ENCODE assay signal across 28 cellular contexts in the genomic region with DNA sequence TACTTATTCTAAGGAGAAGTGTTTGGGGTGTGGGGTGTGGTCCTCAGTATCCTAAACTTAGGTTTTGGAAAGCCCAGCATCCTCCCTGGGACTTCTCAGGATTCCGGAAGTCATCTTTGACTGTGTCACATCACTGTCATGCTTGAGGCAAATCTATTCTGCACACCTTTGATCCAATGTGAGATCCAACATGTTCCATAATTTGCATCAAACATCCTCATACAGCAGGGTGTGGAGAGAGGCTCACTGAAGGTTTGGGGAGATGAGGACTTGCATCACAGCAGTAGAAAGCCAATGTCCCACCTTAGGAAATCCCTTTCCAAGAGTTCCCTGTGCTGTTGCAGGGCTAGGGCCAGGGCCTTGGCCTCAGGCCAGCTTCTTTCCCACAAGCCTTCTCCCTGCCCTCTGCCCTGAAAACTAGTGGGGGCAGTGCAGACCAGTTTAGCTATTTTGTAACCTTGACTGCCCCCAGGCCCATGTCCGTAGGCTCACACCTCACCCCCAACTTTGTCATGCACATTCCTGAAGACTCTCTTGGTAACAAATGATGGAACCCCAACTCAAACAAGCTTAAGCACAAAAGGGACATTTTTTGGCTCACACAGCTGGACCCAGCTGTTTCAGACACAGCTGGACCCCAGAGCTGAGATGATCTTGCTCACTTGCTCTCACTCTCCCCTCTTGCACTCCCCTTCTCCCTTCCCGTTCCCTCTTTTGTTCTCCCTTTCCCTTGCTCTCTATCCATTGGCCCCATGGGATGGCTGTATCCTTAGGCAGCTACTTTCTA. TPM values are rescaled to one million over a fixed set of nuclear protein-coding genes. Genes with fewer than 3 reads are reported as not detected.
DNase-seq lines count a peak whose midpoint lies in the region; ATAC-seq and TF ChIP-seq lines count a peak whose summit lies in the region.
"Had no signal": no experiment of that assay in that cellular context is flagged by ENCODE, and none has a peak within 500 bp of the region (broad histone marks: within the 10 kb centered on the region; RNA-seq: fewer than 3 reads in every experiment).

No MANE protein-coding gene starts in this region.

- H3K4me3 ChIP-seq in Caco-2 (ENCODE audit: low read depth, low read length) (no peak overlapping the region), skeletal muscle tissue (ENCODE audit: low read length in 3 of 3) (no peak overlapping the region)
- H3K4me3 ChIP-seq: ascending aorta, dorsolateral prefrontal cortex, MG63, PC-9 had no signal

- no peaks in the 10 kb centered on the region for H3K36me3 ChIP-seq in Caco-2 (ENCODE audit: control insufficient read depth, insufficient read depth, low read length)
- H3K36me3 ChIP-seq in skeletal muscle tissue (ENCODE audit: control insufficient read depth in 3 of 3, insufficient read depth in 3 of 3, low read length in 3 of 3): no peaks in the 10 kb centered on the region
- H3K36me3 ChIP-seq: ascending aorta, MG63 had no signal

- no peak overlapping the region for H3K27ac Mint-ChIP-seq in Caco-2 (ENCODE audit: unreplicated experiment)
- no peak overlapping the region for H3K27ac Mint-ChIP-seq in activated naive CD4-positive, alpha-beta T cell treated with anti-CD3 and anti-CD28 coated beads for 36 hours
- H3K27ac Mint-ChIP-seq: activated CD4-positive, alpha-beta memory T cell treated with anti-CD3 and anti-CD28 coated beads, Interleukin-2, amount 10 ng/mL, durations not matched to agents 7 days and 5 days; activated naive CD8-positive, alpha-beta T cell treated with anti-CD3 and anti-CD28 coated beads for 36 hours; CD4-positive, alpha-beta T cell; HFFc6; nephron progenitor cell; stimulated activated memory B cell treated with anti-CD40 and anti-IgM and Interleukin-4, amounts not matched to agents 10 μg/mL and 1 μg/mL and 100 μg/mL, for 72 hours; T-cell had no signal

- H3K9ac ChIP-seq in skeletal muscle tissue (ENCODE audit: low read depth in 1 of 3, low read length in 3 of 3): no peak overlapping the region

- H3K27me3 Mint-ChIP-seq in Caco-2 (ENCODE audit: insufficient read depth, unreplicated experiment): no peaks in the 10 kb centered on the region
- no peaks in the 10 kb centered on the region for H3K27me3 Mint-ChIP-seq in activated naive CD4-positive, alpha-beta T cell treated with anti-CD3 and anti-CD28 coated beads for 36 hours (ENCODE audit: low read depth)
- H3K27me3 Mint-ChIP-seq: activated CD4-positive, alpha-beta memory T cell treated with anti-CD3 and anti-CD28 coated beads, Interleukin-2, amount 10 ng/mL, durations not matched to agents 7 days and 5 days; activated naive CD8-positive, alpha-beta T cell treated with anti-CD3 and anti-CD28 coated beads for 36 hours; CD4-positive, alpha-beta T cell; stimulated activated memory B cell treated with anti-CD40 and anti-IgM and Interleukin-4, amounts not matched to agents 10 μg/mL and 1 μg/mL and 100 μg/mL, for 72 hours; T-cell had no signal

- H3K27ac ChIP-seq in skeletal muscle tissue (ENCODE audit: low read depth, low read length): peak overlapping the region; percentile 41
- H3K27ac ChIP-seq: ascending aorta, dorsolateral prefrontal cortex, epithelial cell of prostate, PC-9 had no signal

- H3K4me3 Mint-ChIP-seq in Caco-2 (ENCODE audit: unreplicated experiment): peak overlapping the region; percentile 6
- no peak overlapping the region for H3K4me3 Mint-ChIP-seq in activated naive CD4-positive, alpha-beta T cell treated with anti-CD3 and anti-CD28 coated beads for 36 hours
- H3K4me3 Mint-ChIP-seq: activated CD4-positive, alpha-beta memory T cell treated with anti-CD3 and anti-CD28 coated beads, Interleukin-2, amount 10 ng/mL, durations not matched to agents 7 days and 5 days; activated naive CD8-positive, alpha-beta T cell treated with anti-CD3 and anti-CD28 coated beads for 36 hours; CD4-positive, alpha-beta T cell; central memory CD8-positive, alpha-beta T cell; HFFc6; nephron progenitor cell; stimulated activated memory B cell treated with anti-CD40 and anti-IgM and Interleukin-4, amounts not matched to agents 10 μg/mL and 1 μg/mL and 100 μg/mL, for 72 hours; T-cell had no signal

- DNase-seq in Caco-2: no peak
- peak; percentile 1 for DNase-seq in HuH-7 (ENCODE audit: low spot score)
- DNase-seq in iPS-NIHi7 (ENCODE audit: extremely low spot score): peak; percentile 8
- DNase-seq in NCI-H82 (lab: John Stamatoyannopoulos, UW): no peak
- DNase-seq in activated naive CD4-positive, alpha-beta T cell treated with anti-CD3 and anti-CD28 coated beads for 36 hours: no peak
- DNase-seq: activated CD4-positive, alpha-beta memory T cell treated with anti-CD3 and anti-CD28 coated beads, Interleukin-2, amount 10 ng/mL, durations not matched to agents 7 days and 5 days; activated naive CD8-positive, alpha-beta T cell treated with anti-CD3 and anti-CD28 coated beads for 36 hours; CD4-positive, alpha-beta T cell; EL; HFFc6; left colon; MG63; midbrain; NCI-H446 treated with DMSO at 0.1 percent for 48 hours; nephron progenitor cell; NK-92 treated with Interleukin-12 subunit alpha and Interleukin-12 subunit beta, amount 100 ng/mL, for 24 hours; PC-9; SHP77 treated with DMSO at 0.1 percent for 48 hours; small intestine; T-cell had no signal

- CTCF ChIA-PET in Caco-2 (lab: Charles Lee): no interaction called here
- CTCF ChIA-PET in activated naive CD4-positive, alpha-beta T cell treated with anti-CD3 and anti-CD28 coated beads for 36 hours (lab: Charles Lee): no interaction called here

- H3K4me1 Mint-ChIP-seq in Caco-2 (ENCODE audit: low read depth, unreplicated experiment): no peaks in the 10 kb centered on the region
- H3K4me1 Mint-ChIP-seq in activated naive CD4-positive, alpha-beta T cell treated with anti-CD3 and anti-CD28 coated beads for 36 hours (ENCODE audit: low read depth): no peaks in the 10 kb centered on the region
- H3K4me1 Mint-ChIP-seq: activated CD4-positive, alpha-beta memory T cell treated with anti-CD3 and anti-CD28 coated beads, Interleukin-2, amount 10 ng/mL, durations not matched to agents 7 days and 5 days; central memory CD8-positive, alpha-beta T cell had no signal

- peaks cover 74% of the 10 kb centered on the region for H3K36me3 Mint-ChIP-seq in Caco-2 (ENCODE audit: insufficient read depth, unreplicated experiment)
- H3K36me3 Mint-ChIP-seq in activated naive CD4-positive, alpha-beta T cell treated with anti-CD3 and anti-CD28 coated beads for 36 hours (ENCODE audit: low read depth): peaks cover 21% of the 10 kb centered on the region

- ATAC-seq in GM21423 (IDR thresholded peaks at IDR 0.05; ENCODE audit: unreplicated experiment): no peak
- ATAC-seq: activated CD4-positive, CD25-positive, alpha-beta regulatory T cell treated with anti-CD3 and anti-CD28 coated beads, Interleukin-2, amount 50 U/mL, for 24 hours; left colon; stimulated activated memory B cell treated with anti-CD40 and anti-IgM and Interleukin-4, amounts not matched to agents 10 μg/mL and 1 μg/mL and 100 μg/mL, for 72 hours; T-cell had no signal

- intact Hi-C loops in Caco-2 (cut with micrococcal nuclease; ENCODE audit: unreplicated experiment): no loop called here
- intact Hi-C loops in activated naive CD4-positive, alpha-beta T cell treated with anti-CD3 and anti-CD28 coated beads for 36 hours (cut with micrococcal nuclease): no loop called here

- no peak for TF ChIP-seq CTCF in Caco-2 (IDR thresholded peaks at IDR 0.05; ENCODE audit: insufficient read depth in 1 of 2, low read depth in 1 of 2, low read length in 1 of 2, severe bottlenecking in 1 of 2, unreplicated experiment in 1 of 2)

- peaks cover 81% of the 10 kb centered on the region for H3K9me3 Mint-ChIP-seq in Caco-2 (ENCODE audit: unreplicated experiment)
- H3K9me3 Mint-ChIP-seq in activated naive CD4-positive, alpha-beta T cell treated with anti-CD3 and anti-CD28 coated beads for 36 hours: peaks cover 20% of the 10 kb centered on the region
- H3K9me3 Mint-ChIP-seq: CD4-positive, alpha-beta T cell had no signal

- POLR2A ChIA-PET in Caco-2 (lab: Charles Lee): interaction anchor here (0.6 kb wide), 1 partner anchor 102 kb away, joined by 3 read pairs; no protein-coding TSS in a partner anchor

- H3K4me1 ChIP-seq in Caco-2 (no peaks in the 10 kb centered on the region), skeletal muscle tissue (ENCODE audit: control insufficient read depth in 3 of 3, insufficient read depth in 3 of 3, low read length in 3 of 3) (peaks cover 19 to 25% (median 21%) of the 10 kb centered on the region in 3 donors)
- H3K4me1 ChIP-seq: ascending aorta had no signal

- no TSS peak for BruUV-seq in Caco-2 (replicated peaks; lab: Mats Ljungman, UMichigan)

- peaks cover 87% of the 10 kb centered on the region for H3K9me3 ChIP-seq in Caco-2
- peaks cover 12 to 16% (median 13%) of the 10 kb centered on the region in 3 donors for H3K9me3 ChIP-seq in skeletal muscle tissue (ENCODE audit: control insufficient read depth in 3 of 3, low read length in 3 of 3)

- H3K27me3 ChIP-seq in Caco-2 (replicated peaks; ENCODE audit: control insufficient read depth, insufficient read depth, low read length) (no peaks in the 10 kb centered on the region), skeletal muscle tissue (ENCODE audit: control insufficient read depth in 3 of 3, insufficient read depth in 3 of 3, low read length in 3 of 3) (no peaks in the 10 kb centered on the region)
- H3K27me3 ChIP-seq: ascending aorta, dorsolateral prefrontal cortex, MG63 had no signal

RNA-seq across cellular contexts. Expression of a gene that starts 46.7 kb away (rescaled TPM):
- total RNA-seq in Caco-2 (2022): 7.5 and 8.2 TPM in 2 replicates
- 6.8 TPM for total RNA-seq in skeletal muscle tissue
- under 1 TPM; 0.17 to 0.20 TPM for total RNA-seq in activated naive CD4-positive, alpha-beta T cell treated with anti-CD3 and anti-CD28 coated beads for 36 hours

Comparison
In these comparisons a context has a peak if more than half of its experiments do, and no peak if none do; other contexts are left out.
1. DNase-seq: peak in HuH-7 (single experiment) and iPS-NIHi7 (single experiment); none in Caco-2 (0 of 2), NCI-H82 (single experiment) and activated naive CD4-positive, alpha-beta T cell treated with anti-CD3 and anti-CD28 coated beads for 36 hours (single experiment).